8 cellular contexts compared by ENCODE assay signal in the genomic region with DNA sequence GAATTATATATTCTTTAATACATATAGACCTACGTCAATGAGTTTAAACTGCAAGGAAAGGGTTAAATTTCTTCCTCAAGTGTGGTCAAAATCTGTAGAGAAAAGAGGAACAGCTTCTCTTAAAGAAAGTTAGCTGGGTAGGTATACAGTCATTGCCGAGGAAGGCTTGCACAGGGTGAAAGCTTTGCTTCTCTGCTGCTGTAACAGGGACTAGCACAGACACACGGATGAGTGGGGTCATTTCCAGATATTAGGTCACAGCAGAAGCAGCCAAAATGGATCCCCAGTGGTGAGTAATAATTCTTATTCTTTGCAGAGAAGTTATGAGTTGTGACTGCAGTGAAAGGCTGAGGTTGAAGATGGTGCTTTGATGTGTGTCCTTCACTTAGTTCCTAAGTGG. TPM values are rescaled to one million over a fixed set of nuclear protein-coding genes. Genes with fewer than 3 reads are reported as not detected.
A peak's percentile ranks its signal among the peaks of the same experiment; 100 is the strongest.
DNase-seq lines count a peak whose midpoint lies in the region; ATAC-seq and TF ChIP-seq lines count a peak whose summit lies in the region.

A gene with protein sequence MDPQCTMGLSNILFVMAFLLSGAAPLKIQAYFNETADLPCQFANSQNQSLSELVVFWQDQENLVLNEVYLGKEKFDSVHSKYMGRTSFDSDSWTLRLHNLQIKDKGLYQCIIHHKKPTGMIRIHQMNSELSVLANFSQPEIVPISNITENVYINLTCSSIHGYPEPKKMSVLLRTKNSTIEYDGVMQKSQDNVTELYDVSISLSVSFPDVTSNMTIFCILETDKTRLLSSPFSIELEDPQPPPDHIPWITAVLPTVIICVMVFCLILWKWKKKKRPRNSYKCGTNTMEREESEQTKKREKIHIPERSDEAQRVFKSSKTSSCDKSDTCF (plus strand): TSS at position 148 of the 400 bp plus-strand sequence. CDS start 128 bp downstream, at position 276.

- no peak within 1 kb of the TSS for H3K27ac ChIP-seq in prostate gland

- intact Hi-C loops in prostate gland (cut with DNase I) = no loop called here

- H3K4me1 ChIP-seq in prostate gland (replicated peaks) = no peaks in the 10 kb centered on the region

- peak within 1 kb of the TSS; percentile 25; the same call in 1 of the 2 replicates for H3K4me3 ChIP-seq in GM06990 (replicated peaks; ENCODE audit: low read depth, low read length)
- H3K4me3 ChIP-seq in prostate gland = no peak within 1 kb of the TSS

- H3K4me3 Mint-ChIP-seq in T-cell = no peak within 1 kb of the TSS

- H3K36me3 ChIP-seq in GM06990 (ENCODE audit: control insufficient read depth, insufficient read depth, low read length) (peaks cover 16% of the 10 kb centered on the region), prostate gland (no peaks in the 10 kb centered on the region)

- no peaks in the 10 kb centered on the region for H3K4me1 Mint-ChIP-seq in T-cell

- 45% methylated on average over 3 of the region's 3 CpGs for WGBS in prostate gland

- H3K9me3 ChIP-seq in prostate gland = no peaks in the 10 kb centered on the region

- H3K27me3 Mint-ChIP-seq in T-cell = peaks cover 27 to 29% of the 10 kb centered on the region in 2 donors

- no peak within 1 kb of the TSS for H3K27ac Mint-ChIP-seq in T-cell

- H3K9me3 Mint-ChIP-seq in T-cell = peaks cover 0 to 4% (median 0%) of the 10 kb centered on the region in 3 donors

- H3K36me3 Mint-ChIP-seq in T-cell = no peaks in the 10 kb centered on the region

- TF ChIP-seq POLR2A in prostate gland (IDR thresholded peaks at IDR 0.05) = no peak

- TF ChIP-seq CTCF in GM06990 (IDR thresholded peaks at IDR 0.05; ENCODE audit: insufficient read depth, low read length, poor library complexity, severe bottlenecking) = no peak
- TF ChIP-seq CTCF in prostate gland (IDR thresholded peaks at IDR 0.05) = no peak

- peak; percentile 65 for ATAC-seq in GM21367 (IDR thresholded peaks at IDR 0.05; ENCODE audit: unreplicated experiment)
- ATAC-seq in HG03520 (IDR thresholded peaks at IDR 0.05; ENCODE audit: unreplicated experiment) = peak; percentile 92
- ATAC-seq in T-cell (replicated peaks in 1 of 4) = no peak

- POLR2A ChIA-PET in T-cell (lab: Charles Lee) = no interaction called here

- H3K27me3 ChIP-seq in GM06990 (replicated peaks; ENCODE audit: control insufficient read depth, insufficient read depth, low read length) = no peaks in the 10 kb centered on the region
- no peaks in the 10 kb centered on the region for H3K27me3 ChIP-seq in prostate gland (replicated peaks; ENCODE audit: insufficient read depth)

- peak; percentile 76 for DNase-seq in GM06990 (ENCODE audit: extremely low read depth, insufficient read length)
- peak; percentile 39 for DNase-seq in germinal center (ENCODE audit: low spot score)
- DNase-seq in GM19238 (ENCODE audit: insufficient read length, low spot score) = no peak
- no peak for DNase-seq in prostate gland (ENCODE audit: low spot score)
- DNase-seq in NCI-H187 (lab: John Stamatoyannopoulos, UW) = no peak
- no peak for DNase-seq in T-cell

- CTCF ChIA-PET in T-cell (lab: Charles Lee) = no interaction called here

RNA-seq across cellular contexts. Expression of the gene that starts here (rescaled TPM):
- total RNA-seq in prostate gland (1 to 10 TPM in 1 of 2 donors, under 1 TPM in 1; 0.68 to 1.2 TPM), T-cell (1 to 10 TPM in 1 of 5 donors, under 1 TPM in 3, not detected in 1; 0.23 to 1.2 (median 0.52) TPM)

Comparison
In these comparisons a context has a peak if more than half of its experiments do, and no peak if none do; other contexts are left out.
1. DNase-seq: peak in GM06990 (single experiment) and germinal center (single experiment); none in GM19238 (single experiment), prostate gland (single experiment), NCI-H187 (0 of 2) and T-cell (0 of 34).
2. ATAC-seq: peak in GM21367 (single experiment) and HG03520 (single experiment); none in T-cell (0 of 4).